In the genomic region with DNA sequence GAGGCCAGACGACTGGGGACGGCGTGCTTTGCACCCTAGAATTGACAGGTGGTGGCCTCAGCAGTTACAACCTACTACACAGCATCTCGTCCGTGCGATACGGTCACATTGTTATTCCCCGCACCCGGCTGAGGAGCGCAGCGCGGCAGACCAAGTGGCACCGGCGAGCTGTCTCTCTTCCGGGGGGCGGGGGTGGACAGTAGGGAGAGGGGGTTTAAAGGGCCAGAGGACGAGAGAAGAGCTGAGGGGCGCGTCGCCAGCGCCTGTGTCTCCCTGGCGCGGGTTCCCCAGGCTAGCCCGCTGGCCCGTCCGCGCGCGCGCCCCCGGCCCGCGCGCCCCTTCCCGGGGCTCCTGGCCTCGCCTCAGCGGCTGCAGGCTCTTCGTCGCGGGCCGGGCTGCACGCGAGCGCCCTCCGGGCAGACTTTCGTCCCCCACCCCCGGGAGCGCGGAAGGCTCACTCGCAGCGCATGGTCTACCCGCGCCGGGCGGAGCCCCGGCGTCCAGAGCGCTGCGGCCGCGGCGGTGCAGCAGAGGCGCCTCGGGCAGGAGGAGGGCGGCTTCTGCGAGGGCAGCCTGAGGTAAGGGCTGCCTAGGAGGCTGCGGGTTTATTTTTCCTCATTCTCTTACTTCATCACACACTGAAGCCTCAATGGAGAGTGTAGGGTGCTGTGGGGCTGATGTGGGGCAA, we compare ENCODE assay signal across 8 cellular contexts. TPM values are rescaled to one million over a fixed set of nuclear protein-coding genes. Genes with fewer than 3 reads are reported as not detected.
A peak's percentile ranks its signal among the peaks of the same experiment; 100 is the strongest.
DNase-seq lines count a peak whose midpoint lies in the region; ATAC-seq, FAIRE-seq and TF ChIP-seq lines count a peak whose summit lies in the region.

A gene (plus strand): TSS at position 225 of the 688 bp plus-strand sequence.

- H3K4me1 ChIP-seq in pancreas: no peaks in the 10 kb centered on the region

- FAIRE-seq in frontal cortex (lab: Jason Lieb, UNC) (no peak), pancreas (lab: Jason Lieb, UNC) (no peak)

- H3K36me3 ChIP-seq in pancreas: no peaks in the 10 kb centered on the region

- no peak within 1 kb of the TSS for H3K27ac ChIP-seq in pancreas

- TF ChIP-seq CTCF in pancreas (IDR thresholded peaks at IDR 0.05): no peak

- DNase-seq in T-helper 2 cell (no peak), SK-MEL-5 (ENCODE audit: low read depth, low spot score) (no peak), frontal cortex (ENCODE audit: low spot score in 2 of 2) (peak in 1 of 2 donors; percentile 19), pancreas (peak in 2 of 6 donors; percentile 37 to 54), MV-4-11 (lab: John Stamatoyannopoulos, UW) (no peak), CD1c-positive myeloid dendritic cell (ENCODE audit: extremely low spot score) (no peak)
- no peak for DNase-seq in stimulated activated CD4-positive, alpha-beta T cell treated with anti-CD3 and anti-CD28 coated beads, Interleukin-1b, Interleukin-23, amount 100 ng/mL, for 48 hours

- H3K27me3 ChIP-seq in pancreas: peaks cover 0 to 9% (median 0%) of the 10 kb centered on the region in 4 donors

- WGBS in pancreas, 2 donors: 1% methylated on average over 50 to 67 of the region's 67 CpGs

- peak in 3 of 4 donors; percentile 27 to 62 (median 41) for ATAC-seq in pancreas

- in situ Hi-C loops in SK-MEL-5 (cut with HindIII; ENCODE audit: low pct_unique_long_range_greater_than_20kb, low sequenced_read_pairs): no loop called here

- H3K4me3 ChIP-seq in pancreas: peak within 1 kb of the TSS in 1 of 4 donors; percentile 26

- intact Hi-C loops in T-helper 2 cell treated with Interferon-gamma antibody and Interleukin-4, amounts not matched to agents 100 ng/mL and 5 ng/mL, for 36 hours (cut with micrococcal nuclease): no loop called here
- intact Hi-C loops in pancreas (cut with DNase I): no loop called here

- peaks cover 0 to 2% (median 0%) of the 10 kb centered on the region in 4 donors for H3K9me3 ChIP-seq in pancreas

RNA-seq across cellular contexts. Expression of the gene that starts here (rescaled TPM):
- 15.6 and 16.9 TPM in 2 replicates for total RNA-seq in T-helper 2 cell treated with Interferon-gamma antibody and Interleukin-4, amounts not matched to agents 100 ng/mL and 5 ng/mL, for 36 hours
- 23.6 and 26.1 TPM in 2 replicates for total RNA-seq in SK-MEL-5 (2014; rRNA removed; shearing (Covaris generic))
- polyA plus RNA-seq in SK-MEL-5 (2015; cell fraction: cytosol; rRNA removed): 13.7 and 18.6 TPM in 2 replicates
- polyA plus RNA-seq in SK-MEL-5 (2015; cell fraction: nucleus; rRNA removed): 36.0 and 53.8 TPM in 2 replicates
- 91.7 TPM for total RNA-seq in frontal cortex
- 1 to 10 TPM in 3 of 6 donors, under 1 TPM in 3; 0.23 to 3.7 (median 0.90) TPM for total RNA-seq in pancreas
- polyA plus RNA-seq in pancreas: 1 to 10 TPM in 1 of 2 donors, under 1 TPM in 1; 0.80 to 1.1 TPM
